ENCODE assay signal across 22 cellular contexts in genomic region chr1:31112223-31112622, GRCh38.
"Had no signal": no experiment of that assay in that cellular context is flagged by ENCODE, and none has a peak within 500 bp of the region (broad histone marks: within the 10 kb centered on the region; RNA-seq: fewer than 3 reads in every experiment).

No MANE protein-coding gene starts in this region.

- H3K27ac ChIP-seq: parathyroid adenoma, sigmoid colon, stomach, suprapubic skin, tibial nerve, vagina had no signal

- H2AFZ ChIP-seq: parathyroid adenoma had no signal

- H3K9ac ChIP-seq: parathyroid adenoma had no signal

- H3K4me3 ChIP-seq: left lung, sigmoid colon, smooth muscle cell, stomach, suprapubic skin, tibial nerve, vagina had no signal

- H3K27me3 ChIP-seq: left lung, vagina had no signal

- H3K27ac Mint-ChIP-seq: activated naive CD8-positive, alpha-beta T cell treated with anti-CD3 and anti-CD28 coated beads for 36 hours; effector memory CD8-positive, alpha-beta T cell; natural killer cell; stimulated activated memory B cell treated with anti-CD40 and anti-IgM and Interleukin-4, amounts not matched to agents 10 μg/mL and 1 μg/mL and 100 μg/mL, for 72 hours; T-helper 1 cell treated with Interleukin-12 subunit alpha and Interleukin-12 subunit beta and Interleukin-4 antibody, amounts not matched to agents 30 μg/mL and 1 μg/mL, for 36 hours had no signal

- H3K4me1 Mint-ChIP-seq: activated naive CD8-positive, alpha-beta T cell treated with anti-CD3 and anti-CD28 coated beads for 36 hours; natural killer cell had no signal

- H3K4me1 ChIP-seq: parathyroid adenoma, sigmoid colon, stomach, suprapubic skin, tibial nerve, vagina had no signal

- H3K9me3 Mint-ChIP-seq: activated naive CD8-positive, alpha-beta T cell treated with anti-CD3 and anti-CD28 coated beads for 36 hours; effector memory CD8-positive, alpha-beta T cell; mesothelial cell of epicardium; natural killer cell; stimulated activated memory B cell treated with anti-CD40 and anti-IgM and Interleukin-4, amounts not matched to agents 10 μg/mL and 1 μg/mL and 100 μg/mL, for 72 hours; T-helper 1 cell treated with Interleukin-12 subunit alpha and Interleukin-12 subunit beta and Interleukin-4 antibody, amounts not matched to agents 30 μg/mL and 1 μg/mL, for 36 hours; WTC11 had no signal

- H3K36me3 Mint-ChIP-seq: activated naive CD8-positive, alpha-beta T cell treated with anti-CD3 and anti-CD28 coated beads for 36 hours; mesothelial cell of epicardium; natural killer cell; stimulated activated memory B cell treated with anti-CD40 and anti-IgM and Interleukin-4, amounts not matched to agents 10 μg/mL and 1 μg/mL and 100 μg/mL, for 72 hours; WTC11 had no signal

- DNase-seq: activated naive CD8-positive, alpha-beta T cell treated with anti-CD3 and anti-CD28 coated beads for 36 hours; activated T-cell treated with anti-CD3 and anti-CD28 coated beads, Interleukin-2, amount 50 U/mL, for 1 hour; central memory CD4-positive, alpha-beta T cell; effector memory CD8-positive, alpha-beta T cell; foreskin fibroblast; kidney; left lung; natural killer cell; nucleus accumbens; sigmoid colon; stimulated activated CD4-positive, alpha-beta T cell treated with anti-CD3 and anti-CD28 coated beads, Interleukin-15, amount 100 ng/mL, for 24 hours; stomach; T1000 had no signal

- H3K4me3 Mint-ChIP-seq: activated naive CD8-positive, alpha-beta T cell treated with anti-CD3 and anti-CD28 coated beads for 36 hours; effector memory CD8-positive, alpha-beta T cell; mesothelial cell of epicardium; natural killer cell; stimulated activated memory B cell treated with anti-CD40 and anti-IgM and Interleukin-4, amounts not matched to agents 10 μg/mL and 1 μg/mL and 100 μg/mL, for 72 hours; T-helper 1 cell treated with Interleukin-12 subunit alpha and Interleukin-12 subunit beta and Interleukin-4 antibody, amounts not matched to agents 30 μg/mL and 1 μg/mL, for 36 hours; WTC11 had no signal

- H3K36me3 ChIP-seq: left lung, sigmoid colon, stomach, suprapubic skin, tibial nerve, vagina had no signal

- H3K9me3 ChIP-seq: left lung, sigmoid colon, stomach, suprapubic skin, tibial nerve, vagina had no signal
